In the genomic region with DNA sequence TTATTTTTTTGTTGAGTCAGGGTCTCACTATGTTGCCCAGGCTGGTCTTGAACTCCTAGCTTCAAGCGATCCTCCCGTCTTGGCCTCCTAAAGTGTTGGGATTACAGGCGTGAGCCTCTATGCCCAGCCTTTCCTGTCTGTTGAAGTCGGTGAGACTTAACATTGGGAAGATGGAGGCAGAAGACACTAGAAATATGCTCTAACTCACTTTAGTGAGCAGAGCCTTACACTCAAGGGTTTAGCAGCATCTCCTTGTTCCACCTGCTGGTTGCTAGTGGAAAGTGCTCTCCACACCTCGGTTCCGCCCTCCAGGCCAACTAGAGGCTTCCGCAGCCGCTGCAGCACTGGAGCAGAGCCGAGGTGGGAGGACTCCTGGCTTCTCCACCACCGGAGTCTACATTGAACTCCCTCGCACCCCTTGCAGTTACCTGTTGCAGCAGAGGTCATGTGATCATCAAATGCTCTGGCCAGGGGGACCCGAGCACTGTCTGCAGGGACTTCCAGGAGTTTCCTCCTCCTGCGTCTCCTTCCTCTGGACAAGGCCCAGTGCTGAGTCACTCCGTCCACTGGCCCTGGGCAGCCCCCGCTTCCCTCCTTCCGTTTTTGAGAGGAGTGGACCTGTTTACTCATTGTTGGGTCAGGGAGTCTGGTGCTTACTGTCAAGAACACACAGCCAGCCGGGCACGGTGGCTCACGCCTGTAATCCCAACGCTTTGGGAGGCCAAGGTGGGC, we compare ENCODE assay signal across 8 cellular contexts. TPM values are rescaled to one million over a fixed set of nuclear protein-coding genes. Genes with fewer than 3 reads are reported as not detected.
DNase-seq lines count a peak whose midpoint lies in the region; ATAC-seq and TF ChIP-seq lines count a peak whose summit lies in the region.

No MANE protein-coding gene starts in this region.

- intact Hi-C loops in lower leg skin (cut with DNase I; ENCODE audit: low total_unique reads): no loop called here

- H3K4me3 ChIP-seq in choroid plexus epithelial cell (ENCODE audit: low read depth, low read length) (peak overlapping the region; percentile 9), lower leg skin (ENCODE audit: low read depth, poor library complexity, severe bottlenecking) (no peak overlapping the region)

- DNase-seq in NCI-H2227 (lab: John Stamatoyannopoulos, UW; ENCODE audit: unreplicated experiment) (peak; percentile 53), NCI-H2227 treated with DMSO at 0.1 percent for 48 hours (lab: John Stamatoyannopoulos, UW) (no peak), NCI-H2107 treated with DMSO at 0.1 percent for 48 hours (lab: John Stamatoyannopoulos, UW; ENCODE audit: unreplicated experiment) (peak; percentile 32), choroid plexus epithelial cell (ENCODE audit: low read depth) (peak; percentile 95), lower leg skin (ENCODE audit: low spot score in 2 of 2) (peak; percentile 54 to 90)
- DNase-seq in activated CD4-positive, alpha-beta T cell treated with anti-CD3 and anti-CD28 coated beads for 24 hours (ENCODE audit: low read depth in 2 of 2): peak; percentile 56 to 64
- peak; percentile 42 to 57 (median 45) for DNase-seq in stimulated activated CD4-positive, alpha-beta T cell treated with anti-CD3 and anti-CD28 coated beads, TNF-alpha, amount 100 ng/mL, for 1 hour (ENCODE audit: low read depth in 3 of 3, low spot score in 1 of 3)

- TF ChIP-seq CTCF in choroid plexus epithelial cell (conservative IDR thresholded peaks at IDR 0.05; ENCODE audit: low read depth, low read length) (peak; percentile 91), lower leg skin (IDR thresholded peaks at IDR 0.05) (no peak)

- 42 to 52% methylated on average over 20 of the region's 20 CpGs for WGBS in lower leg skin, 2 donors

- TF ChIP-seq POLR2A in lower leg skin (IDR thresholded peaks at IDR 0.05): no peak

- peak; percentile 83 for ATAC-seq in HG02870 (IDR thresholded peaks at IDR 0.05; ENCODE audit: unreplicated experiment)

RNA-seq across cellular contexts. Expression of gene HVCN1, which starts 9.4 kb away (rescaled TPM):
- total RNA-seq in lower leg skin: 1 to 10 TPM; 2.2 to 3.5 (median 3.3) TPM

RNA-seq across cellular contexts. Expression of gene PPP1CC, which starts 44.4 kb away (rescaled TPM):
- total RNA-seq in lower leg skin: 10 to 100 TPM; 90.1 to 97.4 (median 91.3) TPM
